In genomic region chr9:6214903-6215302, GRCh38 we compare ENCODE assay signal across 16 cellular contexts. TPM values are rescaled to one million over a fixed set of nuclear protein-coding genes. Genes with fewer than 3 reads are reported as not detected.
A peak's percentile ranks its signal among the peaks of the same experiment; 100 is the strongest.
DNase-seq lines count a peak whose midpoint lies in the region; ATAC-seq and TF ChIP-seq lines count a peak whose summit lies in the region.
"Had no signal": no experiment of that assay in that cellular context is flagged by ENCODE, and none has a peak within 500 bp of the region (broad histone marks: within the 10 kb centered on the region; RNA-seq: fewer than 3 reads in every experiment).

No MANE protein-coding gene starts in this region.

- H3K9ac ChIP-seq in muscle layer of colon (ENCODE audit: low read length), result no peak overlapping the region

- H3K27ac ChIP-seq in muscle layer of colon (ENCODE audit: low read depth, low read length), result peak overlapping the region; percentile 43
- H3K27ac ChIP-seq in aorta (ENCODE audit: low read depth in 1 of 2, low read length in 2 of 2), result no peak overlapping the region
- H3K27ac ChIP-seq: lower lobe of right lung had no signal

- DNase-seq in Right ventricle myocardium inferior (ENCODE audit: missing footprints), result no peak
- no peak for DNase-seq in cardiac septum (ENCODE audit: low spot score)
- DNase-seq in fibroblast of mammary gland (ENCODE audit: low read depth), result peak; percentile 82
- no peak for DNase-seq in aorta
- DNase-seq in germinal center (ENCODE audit: low spot score), result no peak
- no peak for DNase-seq in NCI-H2081 (lab: John Stamatoyannopoulos, UW)
- DNase-seq: activated naive CD4-positive, alpha-beta T cell treated with Interleukin-2 at 50 U/mL for 16 hours; CD4-positive, CD25-positive, alpha-beta regulatory T cell; lower lobe of right lung; naive thymus-derived CD8-positive, alpha-beta T cell; NK-92 treated with Interleukin-12 subunit alpha and Interleukin-12 subunit beta, amount 100 ng/mL, for 24 hours; stimulated activated naive CD4-positive, alpha-beta T cell treated with Interleukin-2 at 50 U/mL for 16 hours; T-helper 2 cell had no signal

- no peaks in the 10 kb centered on the region for H3K27me3 ChIP-seq in muscle layer of colon (ENCODE audit: control insufficient read depth in 1 of 2, insufficient read depth in 2 of 2, low read length in 2 of 2)
- H3K27me3 ChIP-seq in aorta (ENCODE audit: control insufficient read depth in 1 of 2, insufficient read depth in 2 of 2, low read length in 1 of 2), result no peaks in the 10 kb centered on the region

- no peaks in the 10 kb centered on the region for H3K36me3 ChIP-seq in muscle layer of colon (ENCODE audit: insufficient read depth, low read length)
- no peaks in the 10 kb centered on the region for H3K36me3 ChIP-seq in aorta (ENCODE audit: control insufficient read depth in 1 of 2, insufficient read depth in 2 of 2, low read length in 1 of 2)
- H3K36me3 ChIP-seq: lower lobe of right lung had no signal

- peaks cover 14% of the 10 kb centered on the region for H3K4me1 ChIP-seq in muscle layer of colon (ENCODE audit: insufficient read depth, low read length)
- H3K4me1 ChIP-seq in aorta (ENCODE audit: control insufficient read depth in 1 of 2, insufficient read depth in 2 of 2, low read length in 2 of 2), result peaks cover 0 to 4% of the 10 kb centered on the region in 2 donors

- peaks cover 7% of the 10 kb centered on the region for H3K9me3 ChIP-seq in muscle layer of colon (ENCODE audit: low read length)
- peaks cover 5% of the 10 kb centered on the region for H3K9me3 ChIP-seq in aorta (ENCODE audit: control insufficient read depth, low read length)

- no peak for TF ChIP-seq CTCF in fibroblast of mammary gland (conservative IDR thresholded peaks at IDR 0.05; ENCODE audit: control insufficient read depth, insufficient read depth, low read depth, low read length)

- H3K4me3 ChIP-seq in fibroblast of mammary gland (ENCODE audit: control insufficient read depth, low read depth, low read length) (no peak overlapping the region), muscle layer of colon (ENCODE audit: low read depth in 1 of 2, low read length in 2 of 2) (peak overlapping the region in 1 of 2 donors; percentile 28), aorta (ENCODE audit: low read length in 2 of 2) (no peak overlapping the region)

- WGBS in aorta, 2 donors, result 1 to 6% methylated on average over 2 of the region's 2 CpGs

- intact Hi-C loops in Right ventricle myocardium inferior (cut with DNase I) (no loop called here), cardiac septum (cut with DNase I) (no loop called here), aorta (cut with DNase I) (loop anchor here in 1 of 2 donors (1.0 kb wide), 1 partner anchor 17 kb away; no protein-coding TSS in a partner anchor)

- ATAC-seq in Right ventricle myocardium inferior (peak; percentile 85), aorta (ENCODE audit: low FRiP score) (peak; percentile 65), HG03442 (IDR thresholded peaks at IDR 0.05; ENCODE audit: unreplicated experiment) (no peak)
- ATAC-seq: activated CD4-positive, CD25-positive, alpha-beta regulatory T cell treated with anti-CD3 and anti-CD28 coated beads, Interleukin-2, amount 50 U/mL, for 24 hours; naive thymus-derived CD8-positive, alpha-beta T cell had no signal

RNA-seq across cellular contexts. Expression of gene IL33, which starts 0.7 kb away (rescaled TPM):
- total RNA-seq in Right ventricle myocardium inferior (29.6 TPM), cardiac septum (18.6 TPM), aorta (100 to 1,000 TPM in 1 of 2 donors, 10 to 100 TPM in 1; 68.2 to 138 TPM)
- polyA plus RNA-seq in aorta, result 100 to 1,000 TPM in 1 of 2 donors, 10 to 100 TPM in 1; 53.0 to 178 TPM
- total RNA-seq: CD4-positive, CD25-positive, alpha-beta regulatory T cell; naive thymus-derived CD8-positive, alpha-beta T cell had no signal
- polyA plus RNA-seq: CD4-positive, CD25-positive, alpha-beta regulatory T cell; naive thymus-derived CD8-positive, alpha-beta T cell had no signal
